8 cellular contexts compared by ENCODE assay signal in the genomic region with DNA sequence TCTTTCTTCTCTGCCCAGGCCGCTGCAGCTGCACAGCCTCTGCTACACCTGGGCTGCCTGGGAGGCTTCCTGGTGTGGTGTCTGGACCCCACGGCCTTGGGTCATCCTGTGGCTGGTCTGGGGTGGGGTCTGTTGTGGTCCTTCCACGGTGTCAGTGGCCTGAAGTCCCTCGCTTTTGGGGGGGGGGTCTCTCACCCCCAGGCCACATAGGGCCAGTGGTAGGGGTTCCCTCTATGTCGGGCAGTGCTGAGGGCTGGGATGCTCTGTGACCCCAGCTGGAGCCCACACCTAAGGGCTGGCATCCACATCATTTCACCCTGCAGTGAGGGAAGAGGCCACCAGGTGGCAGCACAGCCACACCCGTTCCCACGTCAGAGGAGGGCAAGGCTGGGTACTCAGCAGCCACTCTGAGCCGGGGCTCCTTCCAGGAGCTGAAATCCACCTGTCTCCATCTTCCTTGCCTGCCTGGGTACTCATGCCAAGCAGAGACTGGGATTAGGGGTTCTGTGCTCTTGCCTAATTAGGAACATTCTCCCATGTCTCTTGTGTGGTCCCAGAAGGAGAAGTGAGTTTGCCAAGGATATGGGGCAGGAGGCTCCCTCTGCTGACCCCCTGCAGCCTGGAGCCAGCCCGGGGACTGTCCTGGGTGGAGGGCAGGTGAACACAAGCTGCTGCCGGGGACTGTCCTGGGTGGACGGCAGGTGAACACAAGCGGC.
DNase-seq lines count a peak whose midpoint lies in the region; ATAC-seq and TF ChIP-seq lines count a peak whose summit lies in the region.

No MANE protein-coding gene starts in this region.

- peak; percentile 96 for TF ChIP-seq CTCF in VCaP (conservative IDR thresholded peaks at IDR 0.05)

- DNase-seq in NOMO-1 (lab: John Stamatoyannopoulos, UW; ENCODE audit: unreplicated experiment in 2 of 2) (peak; percentile 14 to 20), NOMO-1 treated with dmso at 0.1 percent for 144 hours (lab: John Stamatoyannopoulos, UW; ENCODE audit: unreplicated experiment) (no peak), NCI-H1930 (lab: John Stamatoyannopoulos, UW) (peak; percentile 31 to 65), T47D (ENCODE audit: low read depth in 1 of 2, low spot score in 1 of 2) (peak; percentile 76 to 98), iris pigment epithelial cell (ENCODE audit: low read depth) (peak; percentile 22)
- peak; percentile 34 to 46 for DNase-seq in stimulated activated CD4-positive, alpha-beta T cell treated with anti-CD3 and anti-CD28 coated beads, Interleukin-15, amount 100 ng/mL, for 48 hours (ENCODE audit: low read depth in 2 of 2)

- H3K27ac ChIP-seq in VCaP = no peak overlapping the region

- in situ Hi-C loops in T47D (cut with HindIII; ENCODE audit: low pct_unique_long_range_greater_than_20kb, low sequenced_read_pairs) = no loop called here

- ATAC-seq in GM18870 (IDR thresholded peaks at IDR 0.05; ENCODE audit: unreplicated experiment) = no peak
